ENCODE assay signal across 13 cellular contexts in genomic region chr11:33721291-33721840, GRCh38. TPM values are rescaled to one million over a fixed set of nuclear protein-coding genes. Genes with fewer than 3 reads are reported as not detected.
DNase-seq lines count a peak whose midpoint lies in the region; ATAC-seq lines count a peak whose summit lies in the region.
"Had no signal": no experiment of that assay in that cellular context is flagged by ENCODE, and none has a peak within 500 bp of the region (broad histone marks: within the 10 kb centered on the region; RNA-seq: fewer than 3 reads in every experiment).

No MANE protein-coding gene starts in this region.

- peak overlapping the region; percentile 74 for H3K4me2 ChIP-seq in GM23248 (ENCODE audit: unreplicated experiment)

- H3K36me3 ChIP-seq in GM23248 (ENCODE audit: low read depth) (peaks cover 48% of the 10 kb centered on the region), SJSA1 (peaks cover 71% of the 10 kb centered on the region)

- in situ Hi-C loops in GM23248 (cut with MboI) = no loop called here

- H3K27ac ChIP-seq in GM23248 (peak overlapping the region; percentile 100), SJSA1 (peak overlapping the region; percentile 99), skin epidermis (peak overlapping the region in 18 of 21 experiments; percentile 17 to 93 (median 83))
- H3K27ac ChIP-seq: HL-60 had no signal

- H4K20me1 ChIP-seq in GM23248 (ENCODE audit: insufficient read depth) = 0 out of 2 replicates have a peak, but pooled peaks cover 4% of the 10 kb centered on the region

- peaks cover 94% of the 10 kb centered on the region for H3K79me2 ChIP-seq in GM23248 (ENCODE audit: insufficient read depth)

- ATAC-seq in HG03039 (IDR thresholded peaks at IDR 0.05; ENCODE audit: unreplicated experiment) = no peak

- H3K27me3 ChIP-seq in GM23248 (replicated peaks; ENCODE audit: insufficient read depth) (no peaks in the 10 kb centered on the region), SJSA1 (replicated peaks) (no peaks in the 10 kb centered on the region)

- WGBS in GM23248 (ENCODE audit: low coverage in 1 of 2, low lambda C conversion rate in 2 of 2, missing lambda C conversion rate in 2 of 2), 2 experiments = 6 to 12% methylated on average over 4 of the region's 4 CpGs

- H3K9ac ChIP-seq in GM23248 = peak overlapping the region; percentile 88

- H3K9me3 ChIP-seq in GM23248 (ENCODE audit: low read depth) (no peaks in the 10 kb centered on the region), SJSA1 (replicated peaks) (no peaks in the 10 kb centered on the region)

- H3K4me3 ChIP-seq in GM23248 = 0 out of 2 replicates have a peak overlapping the region, but pooled peaks have one; percentile 2
- H3K4me3 ChIP-seq in SJSA1 = no peak overlapping the region
- H3K4me3 ChIP-seq in skin epidermis = no peak overlapping the region

- H3K9me2 ChIP-seq in GM23248 (ENCODE audit: insufficient read depth) = no peaks in the 10 kb centered on the region

- peaks cover 74% of the 10 kb centered on the region for H3K4me1 ChIP-seq in GM23248 (ENCODE audit: insufficient read depth)
- H3K4me1 ChIP-seq in SJSA1 (replicated peaks) = peaks cover 66% of the 10 kb centered on the region

- peaks cover 95% of the 10 kb centered on the region for H3F3A ChIP-seq in GM23248 (ENCODE audit: insufficient read depth)

- H2AFZ ChIP-seq in GM23248 = no peak overlapping the region

- peak; percentile 85 for DNase-seq in GM23248
- DNase-seq in SJSA1 (ENCODE audit: low read depth in 1 of 2, low spot score in 2 of 2) = peak; percentile 81 to 86
- DNase-seq in fibroblast of peridontal ligament (ENCODE audit: extremely low read depth) = peak; percentile 35
- no peak for DNase-seq in SIG-M5 (lab: John Stamatoyannopoulos, UW)
- no peak for DNase-seq in hypothalamus (lab: John Stamatoyannopoulos, UW)
- DNase-seq: activated naive CD4-positive, alpha-beta T cell; head of caudate nucleus; NCI-H2227 treated with DMSO at 0.1 percent for 48 hours; stimulated activated CD8-positive, alpha-beta memory T cell treated with anti-CD3 and anti-CD28 coated beads, Interleukin-4, amount 100 ng/mL, for 48 hours had no signal

RNA-seq across cellular contexts. Expression of gene CD59, which starts 14.9 kb away (rescaled TPM):
- 1,166 and 1,314 TPM in 2 replicates for total RNA-seq in GM23248 (2014; rRNA removed; shearing (Covaris generic))
- polyA plus RNA-seq in GM23248 (2016; fragmentation: Nextera tagmentation; extraction: Ambion mirVana) = 2,015 and 2,061 TPM in 2 replicates
- 445 and 468 TPM in 2 replicates for total RNA-seq in SJSA1 (2014; rRNA removed; shearing (Covaris generic))

RNA-seq across cellular contexts. Expression of gene C11orf91, which starts 20.7 kb away (rescaled TPM):
- total RNA-seq in GM23248 (2014; rRNA removed; shearing (Covaris generic)) = not detected in 2 replicates
- polyA plus RNA-seq in GM23248 (2016; fragmentation: Nextera tagmentation; extraction: Ambion mirVana) = not detected in 2 replicates
- total RNA-seq in SJSA1 (2014; rRNA removed; shearing (Covaris generic)) = not detected in 2 replicates
- total RNA-seq: omental fat pad had no signal

RNA-seq across cellular contexts. Expression of gene FBXO3, which starts 53.0 kb away (rescaled TPM):
- 44.6 and 72.2 TPM in 2 replicates for total RNA-seq in GM23248 (2014; rRNA removed; shearing (Covaris generic))
- polyA plus RNA-seq in GM23248 (2016; fragmentation: Nextera tagmentation; extraction: Ambion mirVana) = 37.8 and 38.7 TPM in 2 replicates
- total RNA-seq in SJSA1 (2014; rRNA removed; shearing (Covaris generic)) = 31.9 and 46.2 TPM in 2 replicates

Comparison
In these comparisons a context has a peak if more than half of its experiments do, and no peak if none do; other contexts are left out.
1. DNase-seq: peak in GM23248 (single experiment), SJSA1 (2 of 2) and fibroblast of peridontal ligament (single experiment); none in SIG-M5 (single experiment) and hypothalamus (0 of 51).
2. Peak in every context shown above with its lines, with median percentiles within 50 percentile points of each other: H3K27ac ChIP-seq.